In genomic region chr18:79938196-79938595, GRCh38 we compare ENCODE assay signal across 26 cellular contexts. TPM values are rescaled to one million over a fixed set of nuclear protein-coding genes. Genes with fewer than 3 reads are reported as not detected.
DNase-seq lines count a peak whose midpoint lies in the region; ATAC-seq and TF ChIP-seq lines count a peak whose summit lies in the region.
"Had no signal": no experiment of that assay in that cellular context is flagged by ENCODE, and none has a peak within 500 bp of the region (broad histone marks: within the 10 kb centered on the region; RNA-seq: fewer than 3 reads in every experiment).

No MANE protein-coding gene starts in this region.

- H3K4me1 ChIP-seq in Peyer's patch (peaks cover 0 to 22% (median 0%) of the 10 kb centered on the region in 4 donors), mucosa of descending colon (ENCODE audit: low read depth) (peaks cover 41% of the 10 kb centered on the region), transverse colon (peaks cover 5 to 88% (median 52%) of the 10 kb centered on the region in 4 donors)
- H3K4me1 ChIP-seq: SJSA1 had no signal

- H3K9me3 Mint-ChIP-seq in naive thymus-derived CD8-positive, alpha-beta T cell: peaks cover 5 to 34% (median 22%) of the 10 kb centered on the region in 9 donors

- DNase-seq in Peyer's patch (peak in 2 of 3 donors; percentile 11 to 37), coronary artery (ENCODE audit: low spot score) (peak; percentile 19), mucosa of descending colon (peak; percentile 35 to 63 (median 57)), transverse colon (peak; percentile 20), NCI-H2081 (lab: John Stamatoyannopoulos, UW) (no peak), NCI-H1436 (lab: John Stamatoyannopoulos, UW) (no peak)
- DNase-seq in naive thymus-derived CD8-positive, alpha-beta T cell: no peak
- DNase-seq: activated B cell treated with CpG ODN at 0.5 μM for 24 hours; activated naive CD4-positive, alpha-beta T cell treated with anti-CD3 and anti-CD28 coated beads for 36 hours; amniotic stem cell; C1 segment of cervical spinal cord; Caco-2; DMS79; left ventricle myocardium superior; naive B cell; NCI-H1694; NCI-H2171; right cardiac atrium; RPMI8226; stimulated activated CD4-positive, alpha-beta T cell treated with anti-CD3 and anti-CD28 coated beads, Interleukin-12 subunit alpha, Interleukin-12 subunit beta, amount 100 ng/mL, for 4 hours; stimulated activated CD4-positive, alpha-beta T cell treated with anti-CD3 and anti-CD28 coated beads, Interleukin-2, amount 100 ng/mL, for 48 hours had no signal

- no peak for ATAC-seq in mucosa of descending colon
- no peak for ATAC-seq in naive thymus-derived CD8-positive, alpha-beta T cell
- ATAC-seq: left ventricle myocardium superior; right cardiac atrium; stimulated activated naive CD8-positive, alpha-beta T cell treated with anti-CD3 and anti-CD28 coated beads, Interleukin-15, amount 100 ng/mL, for 72 hours had no signal

- in situ Hi-C loops in transverse colon (cut with MboI; ENCODE audit: low pct_ligation_motif_present in 1 of 4, low pct_unique_long_range_greater_than_20kb in 1 of 4, low sequenced_read_pairs in 3 of 4): no loop called here

- no peaks in the 10 kb centered on the region for H3K27me3 ChIP-seq in Peyer's patch
- no peaks in the 10 kb centered on the region for H3K27me3 ChIP-seq in transverse colon
- H3K27me3 ChIP-seq: neutrophil, SJSA1, tibial artery had no signal

- TF ChIP-seq EP300 in transverse colon (IDR thresholded peaks at IDR 0.05; ENCODE audit: low read depth): no peak

- no peak overlapping the region for H3K4me3 ChIP-seq in Peyer's patch
- no peak overlapping the region for H3K4me3 ChIP-seq in coronary artery
- no peak overlapping the region for H3K4me3 ChIP-seq in mucosa of descending colon
- no peak overlapping the region for H3K4me3 ChIP-seq in transverse colon
- H3K4me3 ChIP-seq: SJSA1, tibial artery had no signal

- no peak for TF ChIP-seq CTCF in Peyer's patch (IDR thresholded peaks at IDR 0.05)
- TF ChIP-seq CTCF in coronary artery (IDR thresholded peaks at IDR 0.05): no peak
- no peak for TF ChIP-seq CTCF in mucosa of descending colon (IDR thresholded peaks at IDR 0.05)
- TF ChIP-seq CTCF in transverse colon (IDR thresholded peaks at IDR 0.05): no peak

- H3K4me1 Mint-ChIP-seq in naive thymus-derived CD8-positive, alpha-beta T cell: peaks cover 8 to 31% (median 17%) of the 10 kb centered on the region in 4 donors

- TF ChIP-seq POLR2A in Peyer's patch (IDR thresholded peaks at IDR 0.05): no peak
- no peak for TF ChIP-seq POLR2A in transverse colon (IDR thresholded peaks at IDR 0.05)

- no peaks in the 10 kb centered on the region for H3K27me3 Mint-ChIP-seq in naive thymus-derived CD8-positive, alpha-beta T cell
- H3K27me3 Mint-ChIP-seq: activated B cell treated with CpG ODN at 0.5 μM for 24 hours; naive B cell; stimulated activated naive CD8-positive, alpha-beta T cell treated with anti-CD3 and anti-CD28 coated beads, Interleukin-15, amount 100 ng/mL, for 72 hours had no signal

- H3K9me3 ChIP-seq in Peyer's patch: peaks cover 0 to 6% (median 1%) of the 10 kb centered on the region in 4 donors
- peaks cover 4% of the 10 kb centered on the region for H3K9me3 ChIP-seq in mucosa of descending colon
- peaks cover 3 to 5% of the 10 kb centered on the region in 2 donors for H3K9me3 ChIP-seq in transverse colon
- H3K9me3 ChIP-seq: Caco-2 had no signal

- no peak overlapping the region for H3K27ac ChIP-seq in Peyer's patch
- no peak overlapping the region for H3K27ac ChIP-seq in coronary artery
- peak overlapping the region in 2 of 4 donors; percentile 20 to 84 for H3K27ac ChIP-seq in transverse colon
- H3K27ac ChIP-seq: neutrophil, SJSA1, tibial artery had no signal

- H3K4me3 Mint-ChIP-seq in naive thymus-derived CD8-positive, alpha-beta T cell: no peak overlapping the region
- H3K4me3 Mint-ChIP-seq: activated B cell treated with CpG ODN at 0.5 μM for 24 hours; activated naive CD4-positive, alpha-beta T cell treated with anti-CD3 and anti-CD28 coated beads for 36 hours; stimulated activated naive CD8-positive, alpha-beta T cell treated with anti-CD3 and anti-CD28 coated beads, Interleukin-15, amount 100 ng/mL, for 72 hours had no signal

- POLR2A ChIA-PET in naive thymus-derived CD8-positive, alpha-beta T cell (lab: Charles Lee): no interaction called here

- H3K27ac Mint-ChIP-seq in naive thymus-derived CD8-positive, alpha-beta T cell: no peak overlapping the region
- H3K27ac Mint-ChIP-seq: activated B cell treated with CpG ODN at 0.5 μM for 24 hours; activated naive CD4-positive, alpha-beta T cell treated with anti-CD3 and anti-CD28 coated beads for 36 hours; stimulated activated naive CD8-positive, alpha-beta T cell treated with anti-CD3 and anti-CD28 coated beads, Interleukin-15, amount 100 ng/mL, for 72 hours had no signal

- peaks cover 0 to 39% (median 0%) of the 10 kb centered on the region in 3 donors for H3K36me3 ChIP-seq in Peyer's patch
- H3K36me3 ChIP-seq in mucosa of descending colon (ENCODE audit: low read depth): no peaks in the 10 kb centered on the region
- H3K36me3 ChIP-seq in transverse colon: peaks cover 0 to 13% (median 6%) of the 10 kb centered on the region in 4 donors

- peaks cover 31 to 90% (median 81%) of the 10 kb centered on the region in 3 donors for H3K36me3 Mint-ChIP-seq in naive thymus-derived CD8-positive, alpha-beta T cell

- 53 to 67% methylated on average over 2 to 9 of the region's 9 CpGs for WGBS in transverse colon (ENCODE audit: low coverage in 1 of 2), 2 donors

- intact Hi-C loops in mucosa of descending colon (cut with DNase I, micrococcal nuclease): no loop called here
- intact Hi-C loops in transverse colon (cut with DNase I; ENCODE audit: low total_unique reads): no loop called here

RNA-seq across cellular contexts. Expression of gene SLC66A2, which starts 13.3 kb away (rescaled TPM):
- total RNA-seq in Peyer's patch (10 to 100 TPM; 28.0 to 41.4 (median 34.9) TPM), mucosa of descending colon (10 to 100 TPM; 54.5 to 90.1 (median 68.6) TPM), transverse colon (100 to 1,000 TPM in 2 of 4 donors, 10 to 100 TPM in 2; 56.5 to 183 (median 92.9) TPM)
- total RNA-seq in naive thymus-derived CD8-positive, alpha-beta T cell: 10 to 100 TPM; 31.8 to 38.7 TPM
- polyA plus RNA-seq in naive thymus-derived CD8-positive, alpha-beta T cell: 10 to 100 TPM; 14.1 to 22.0 (median 19.4) TPM

RNA-seq across cellular contexts. Expression of gene HSBP1L1, which starts 26.2 kb away (rescaled TPM):
- total RNA-seq in Peyer's patch (10 to 100 TPM; 14.9 to 64.9 (median 47.8) TPM), mucosa of descending colon (10 to 100 TPM; 33.8 to 73.7 (median 68.4) TPM), transverse colon (100 to 1,000 TPM in 2 of 4 donors, 10 to 100 TPM in 2; 48.4 to 211 (median 109) TPM)
- total RNA-seq in naive thymus-derived CD8-positive, alpha-beta T cell: 10 to 100 TPM; 51.0 to 54.5 TPM
- 10 to 100 TPM; 11.2 to 24.5 (median 16.0) TPM for polyA plus RNA-seq in naive thymus-derived CD8-positive, alpha-beta T cell
- total RNA-seq: LHCN-M2 had no signal

RNA-seq across cellular contexts. Expression of gene TXNL4A, which starts 50.2 kb away (rescaled TPM):
- 10 to 100 TPM; 14.0 to 44.5 (median 19.4) TPM for total RNA-seq in Peyer's patch
- total RNA-seq in mucosa of descending colon: 10 to 100 TPM; 64.1 to 83.4 (median 76.7) TPM
- 10 to 100 TPM in 3 of 4 donors, 1 to 10 TPM in 1; 4.1 to 36.8 (median 31.0) TPM for total RNA-seq in transverse colon
- 10 to 100 TPM; 71.9 to 78.5 TPM for total RNA-seq in naive thymus-derived CD8-positive, alpha-beta T cell
- polyA plus RNA-seq in naive thymus-derived CD8-positive, alpha-beta T cell: 100 to 1,000 TPM; 213 to 225 (median 217) TPM

Comparison
In these comparisons a context has a peak if more than half of its experiments do, and no peak if none do; other contexts are left out.
1. DNase-seq: peak in Peyer's patch (2 of 3), coronary artery (single experiment), mucosa of descending colon (3 of 3) and transverse colon (single experiment); none in NCI-H2081 (0 of 2), naive thymus-derived CD8-positive, alpha-beta T cell (0 of 10) and NCI-H1436 (single experiment).